In the genomic region with DNA sequence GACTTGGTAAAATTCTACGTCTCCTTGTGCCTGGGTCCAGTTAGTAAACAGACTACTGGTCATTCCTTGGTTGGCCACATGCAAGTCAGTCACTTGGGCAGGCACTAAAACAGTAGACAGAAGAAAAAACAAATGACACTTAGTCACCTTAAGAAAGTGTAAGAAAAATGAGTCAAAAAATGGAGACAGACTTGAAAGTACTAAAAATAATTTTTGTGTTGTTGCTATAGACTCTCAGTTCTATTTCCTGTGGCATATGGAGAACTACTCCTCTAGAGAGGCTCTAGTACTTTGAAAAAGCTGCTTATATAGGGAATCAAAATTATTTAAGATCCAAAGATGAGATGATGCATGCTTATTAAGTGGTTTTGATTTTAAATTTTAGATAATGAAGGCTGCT, we compare ENCODE assay signal across 24 cellular contexts. TPM values are rescaled to one million over a fixed set of nuclear protein-coding genes. Genes with fewer than 3 reads are reported as not detected.
DNase-seq lines count a peak whose midpoint lies in the region; ATAC-seq and TF ChIP-seq lines count a peak whose summit lies in the region.
"Had no signal": no experiment of that assay in that cellular context is flagged by ENCODE, and none has a peak within 500 bp of the region (broad histone marks: within the 10 kb centered on the region; RNA-seq: fewer than 3 reads in every experiment).

No MANE protein-coding gene starts in this region.

- TF ChIP-seq CTCF in chondrocyte (IDR thresholded peaks at IDR 0.05) (no peak), psoas muscle (IDR thresholded peaks at IDR 0.05) (no peak)
- TF ChIP-seq CTCF in activated CD8-positive, alpha-beta T cell treated with anti-CD3 and anti-CD28 coated beads for 36 hours (IDR thresholded peaks at IDR 0.05) = no peak

- POLR2A ChIA-PET in activated CD8-positive, alpha-beta T cell treated with anti-CD3 and anti-CD28 coated beads for 36 hours (lab: Charles Lee) = no interaction called here

- H3K4me1 Mint-ChIP-seq in chondrocyte (ENCODE audit: low read depth) = peaks cover 11% of the 10 kb centered on the region
- no peaks in the 10 kb centered on the region for H3K4me1 Mint-ChIP-seq in activated CD8-positive, alpha-beta T cell treated with anti-CD3 and anti-CD28 coated beads for 36 hours (ENCODE audit: low read depth)
- H3K4me1 Mint-ChIP-seq: activated naive CD4-positive, alpha-beta T cell treated with anti-CD3 and anti-CD28 coated beads, Interleukin-2, amount 50 U/mL, for 24 hours; activated T-helper 17 cell treated with anti-CD3 and anti-CD28 coated beads, Interleukin-2, amount 50 U/mL, for 72 hours; endodermal cell; GM23338; mesothelial cell of epicardium; naive thymus-derived CD4-positive, alpha-beta T cell had no signal

- no peak overlapping the region for H3K27ac ChIP-seq in psoas muscle
- H3K27ac ChIP-seq: esophagus squamous epithelium had no signal

- no peak for DNase-seq in chondrocyte (ENCODE audit: low spot score)
- DNase-seq in psoas muscle = no peak
- no peak for DNase-seq in KBM-7
- DNase-seq in activated CD8-positive, alpha-beta T cell treated with anti-CD3 and anti-CD28 coated beads for 36 hours = no peak
- DNase-seq: DMS79 treated with DMSO at 0.1 percent for 48 hours; endodermal cell; esophagus squamous epithelium; MG63; naive thymus-derived CD4-positive, alpha-beta T cell; NCI-H1436; NCI-H2107; NCI-H446 treated with DMSO at 0.1 percent for 48 hours; OCI-M1; retina; upper lobe of left lung had no signal

- intact Hi-C loops in psoas muscle (cut with DNase I) = no loop called here
- intact Hi-C loops in activated CD8-positive, alpha-beta T cell treated with anti-CD3 and anti-CD28 coated beads for 36 hours (cut with micrococcal nuclease) = no loop called here

- no peaks in the 10 kb centered on the region for H3K36me3 ChIP-seq in psoas muscle (ENCODE audit: insufficient read depth in 1 of 2, low read depth in 1 of 2)
- H3K36me3 ChIP-seq: esophagus squamous epithelium, MG63 had no signal

- in situ Hi-C loops in KBM-7 (cut with MboI; ENCODE audit: low pct_unique_long_range_greater_than_20kb, low sequenced_read_pairs) = no loop called here

- 51 to 85% (median 64%) methylated on average over 1 of the region's 1 CpG for WGBS in psoas muscle, 3 donors

- H3K4me1 ChIP-seq in psoas muscle = no peaks in the 10 kb centered on the region
- H3K4me1 ChIP-seq: esophagus squamous epithelium, upper lobe of left lung had no signal

- peak overlapping the region; percentile 69 for H3K27ac Mint-ChIP-seq in chondrocyte (ENCODE audit: unreplicated experiment)
- H3K27ac Mint-ChIP-seq in activated CD8-positive, alpha-beta T cell treated with anti-CD3 and anti-CD28 coated beads for 36 hours = no peak overlapping the region
- H3K27ac Mint-ChIP-seq: activated naive CD4-positive, alpha-beta T cell treated with anti-CD3 and anti-CD28 coated beads, Interleukin-2, amount 50 U/mL, for 24 hours; activated T-helper 17 cell treated with anti-CD3 and anti-CD28 coated beads, Interleukin-2, amount 50 U/mL, for 72 hours; endodermal cell; GM23338; mesothelial cell of epicardium; naive thymus-derived CD4-positive, alpha-beta T cell had no signal

- ATAC-seq in GM18499 (IDR thresholded peaks at IDR 0.05; ENCODE audit: insufficient read depth, unreplicated experiment) (peak; percentile 79), GM21526 (IDR thresholded peaks at IDR 0.05; ENCODE audit: low FRiP score, unreplicated experiment) (peak; percentile 78), HG03175 (IDR thresholded peaks at IDR 0.05; ENCODE audit: unreplicated experiment) (peak; percentile 60), psoas muscle (no peak), GM21737 (IDR thresholded peaks at IDR 0.05; ENCODE audit: unreplicated experiment) (no peak)
- no peak for ATAC-seq in activated CD8-positive, alpha-beta T cell treated with anti-CD3 and anti-CD28 coated beads for 36 hours
- ATAC-seq: activated T-helper 17 cell treated with anti-CD3 and anti-CD28 coated beads, Interleukin-2, amount 50 U/mL, for 72 hours; GM23338; K562; naive thymus-derived CD4-positive, alpha-beta T cell had no signal

- H3K4me3 Mint-ChIP-seq in chondrocyte (ENCODE audit: unreplicated experiment) = no peak overlapping the region
- no peak overlapping the region for H3K4me3 Mint-ChIP-seq in activated CD8-positive, alpha-beta T cell treated with anti-CD3 and anti-CD28 coated beads for 36 hours
- H3K4me3 Mint-ChIP-seq: activated naive CD4-positive, alpha-beta T cell treated with anti-CD3 and anti-CD28 coated beads, Interleukin-2, amount 50 U/mL, for 24 hours; activated T-helper 17 cell treated with anti-CD3 and anti-CD28 coated beads, Interleukin-2, amount 50 U/mL, for 72 hours; endodermal cell; GM23338; mesothelial cell of epicardium; naive thymus-derived CD4-positive, alpha-beta T cell had no signal

- peaks cover 5% of the 10 kb centered on the region for H3K9me3 ChIP-seq in psoas muscle
- H3K9me3 ChIP-seq: upper lobe of left lung had no signal

- peaks cover 6% of the 10 kb centered on the region for H3K36me3 Mint-ChIP-seq in chondrocyte (ENCODE audit: low read depth)
- H3K36me3 Mint-ChIP-seq in activated CD8-positive, alpha-beta T cell treated with anti-CD3 and anti-CD28 coated beads for 36 hours (ENCODE audit: low read depth) = no peaks in the 10 kb centered on the region

- H3K9me3 Mint-ChIP-seq in chondrocyte (ENCODE audit: low read depth) = peaks cover 16% of the 10 kb centered on the region
- H3K9me3 Mint-ChIP-seq in activated CD8-positive, alpha-beta T cell treated with anti-CD3 and anti-CD28 coated beads for 36 hours = no peaks in the 10 kb centered on the region

- H3K27me3 ChIP-seq in psoas muscle (ENCODE audit: insufficient read depth in 3 of 3, low read length in 2 of 3) = no peaks in the 10 kb centered on the region
- H3K27me3 ChIP-seq: esophagus squamous epithelium, MG63, upper lobe of left lung had no signal

- CTCF ChIA-PET in activated CD8-positive, alpha-beta T cell treated with anti-CD3 and anti-CD28 coated beads for 36 hours (lab: Charles Lee) = interaction anchor here (0.8 to 4.1 kb wide), 2 partner anchors 108 to 681 kb away, joined by 3 to 28 read pairs; no protein-coding TSS in a partner anchor

- no peak overlapping the region for H3K4me3 ChIP-seq in psoas muscle
- H3K4me3 ChIP-seq: esophagus squamous epithelium, GM23338, K562, MG63, upper lobe of left lung had no signal

- H3K27me3 Mint-ChIP-seq in chondrocyte (ENCODE audit: low read depth) = no peaks in the 10 kb centered on the region
- H3K27me3 Mint-ChIP-seq in activated CD8-positive, alpha-beta T cell treated with anti-CD3 and anti-CD28 coated beads for 36 hours = peaks cover 10% of the 10 kb centered on the region

RNA-seq across cellular contexts. Expression of a gene that starts 56.0 kb away (rescaled TPM):
- total RNA-seq in chondrocyte = 0.21 to 0.37 TPM (median 0.29 TPM) in 3 replicates
- total RNA-seq in psoas muscle = 10 to 100 TPM; 10.9 to 32.1 (median 17.8) TPM
- polyA plus RNA-seq in psoas muscle = 1 to 10 TPM; 6.5 to 7.6 (median 7.2) TPM
- total RNA-seq in activated CD8-positive, alpha-beta T cell treated with anti-CD3 and anti-CD28 coated beads for 36 hours = not detected
- polyA plus RNA-seq: naive thymus-derived CD4-positive, alpha-beta T cell had no signal

Comparison
In these comparisons a context has a peak if more than half of its experiments do, and no peak if none do; other contexts are left out.
1. ATAC-seq: peak in GM18499 (single experiment), GM21526 (single experiment) and HG03175 (single experiment); none in psoas muscle (0 of 4), GM21737 (single experiment) and activated CD8-positive, alpha-beta T cell treated with anti-CD3 and anti-CD28 coated beads for 36 hours (single experiment).